ENCODE assay signal across 8 cellular contexts in the genomic region with DNA sequence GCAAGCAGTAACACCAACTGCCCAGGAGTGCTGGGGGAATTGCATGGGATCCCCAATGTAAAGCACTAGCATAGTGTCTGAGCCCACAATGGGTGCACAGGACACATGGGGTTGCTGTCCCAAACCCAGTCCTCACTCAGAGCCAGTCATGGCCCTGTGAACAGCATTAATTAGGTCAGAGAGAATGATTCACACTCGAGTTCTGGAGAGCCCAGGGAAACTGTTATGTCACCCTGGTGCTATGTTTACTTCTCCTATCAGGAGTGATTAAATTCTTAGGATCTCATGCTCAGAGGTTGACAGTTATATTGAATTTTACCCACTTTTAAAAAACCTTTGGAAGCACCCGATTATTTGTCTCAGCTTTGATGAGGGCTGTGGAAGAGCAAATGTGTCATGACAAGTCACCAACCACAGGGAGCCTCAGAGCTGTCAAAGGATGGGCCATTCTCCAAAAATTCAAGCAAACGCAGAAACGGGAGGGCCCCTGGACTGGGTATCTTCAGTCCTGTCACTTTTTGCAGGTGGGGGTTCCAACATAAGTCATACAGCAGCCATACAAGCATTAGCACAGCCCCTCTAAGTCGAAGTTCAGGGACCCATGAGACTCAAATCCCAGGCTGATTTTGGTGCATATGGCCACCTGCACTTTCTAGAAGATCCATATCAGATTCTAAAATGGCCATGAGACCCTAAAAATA. TPM values are rescaled to one million over a fixed set of nuclear protein-coding genes. Genes with fewer than 3 reads are reported as not detected.
DNase-seq lines count a peak whose midpoint lies in the region; ATAC-seq and TF ChIP-seq lines count a peak whose summit lies in the region.

No MANE protein-coding gene starts in this region.

- no peaks in the 10 kb centered on the region for H4K20me1 ChIP-seq in neural progenitor cell (ENCODE audit: low read depth)

- peaks cover 14% of the 10 kb centered on the region for H3K79me2 ChIP-seq in neural progenitor cell (ENCODE audit: low read depth)

- H3F3A ChIP-seq in neural progenitor cell (ENCODE audit: low read depth), result peaks cover 6% of the 10 kb centered on the region

- TF ChIP-seq EP300 in esophagus muscularis mucosa (IDR thresholded peaks at IDR 0.05), result no peak

- H2AFZ ChIP-seq in neural progenitor cell (replicated peaks), result no peak overlapping the region

- no peaks in the 10 kb centered on the region for H3K9me3 ChIP-seq in esophagus muscularis mucosa
- no peaks in the 10 kb centered on the region for H3K9me3 ChIP-seq in neural progenitor cell (ENCODE audit: low read depth)

- peak overlapping the region; percentile 97 for H3K4me2 ChIP-seq in neural progenitor cell

- H3K27me3 Mint-ChIP-seq in neural progenitor cell (ENCODE audit: insufficient read depth, low read depth), result no peaks in the 10 kb centered on the region

- no peak for TF ChIP-seq POLR2A in esophagus muscularis mucosa (IDR thresholded peaks at IDR 0.05; ENCODE audit: low read depth)

- peaks cover 7% of the 10 kb centered on the region for H3K36me3 Mint-ChIP-seq in neural progenitor cell

- peak overlapping the region; percentile 47 for H3K9ac ChIP-seq in neural progenitor cell

- peaks cover 50 to 64% (median 55%) of the 10 kb centered on the region in 4 donors for H3K4me1 ChIP-seq in esophagus muscularis mucosa
- H3K4me1 ChIP-seq in neural progenitor cell, result peaks cover 29% of the 10 kb centered on the region

- TF ChIP-seq CTCF in GM12864 (IDR thresholded peaks at IDR 0.05; ENCODE audit: low read depth, low read length, missing control alignments) (no peak), esophagus muscularis mucosa (IDR thresholded peaks at IDR 0.05) (no peak), neural progenitor cell (IDR thresholded peaks at IDR 0.05) (no peak), GM20000 (IDR thresholded peaks at IDR 0.05; ENCODE audit: extremely low read depth, missing control alignments) (no peak)

- peak overlapping the region; percentile 14 for H3K27ac Mint-ChIP-seq in neural progenitor cell

- peaks cover 53% of the 10 kb centered on the region for H3K4me1 Mint-ChIP-seq in neural progenitor cell

- intact Hi-C loops in esophagus muscularis mucosa (cut with DNase I), result no loop called here

- H3K4me3 Mint-ChIP-seq in neural progenitor cell, result peak overlapping the region; percentile 86

- peak overlapping the region; percentile 78 for H3K4me3 ChIP-seq in GM12864 (ENCODE audit: low read depth, low read length)
- peak overlapping the region; percentile 72 to 83 (median 72) for H3K4me3 ChIP-seq in esophagus muscularis mucosa
- peak overlapping the region; percentile 75 for H3K4me3 ChIP-seq in neural progenitor cell

- no peaks in the 10 kb centered on the region for H3K27me3 ChIP-seq in esophagus muscularis mucosa
- peaks cover 16% of the 10 kb centered on the region for H3K27me3 ChIP-seq in neural progenitor cell

- DNase-seq in GM12864 (ENCODE audit: low read depth), result no peak
- DNase-seq in RPMI7951 (ENCODE audit: low read depth), result peak; percentile 53
- DNase-seq in esophagus muscularis mucosa (ENCODE audit: extremely low spot score), result no peak
- DNase-seq in neural progenitor cell (ENCODE audit: low spot score), result no peak
- DNase-seq in NCI-H2107 treated with DMSO at 0.1 percent for 48 hours (lab: John Stamatoyannopoulos, UW; ENCODE audit: unreplicated experiment), result no peak
- DNase-seq in GM20000 (ENCODE audit: low spot score), result no peak

- H3K27ac ChIP-seq in esophagus muscularis mucosa (replicated peaks in 1 of 4) (peak overlapping the region; percentile 87 to 93 (median 90)), neural progenitor cell (no peak overlapping the region)

- no peaks in the 10 kb centered on the region for H3K9me3 Mint-ChIP-seq in neural progenitor cell

- WGBS in esophagus muscularis mucosa, result 43% methylated on average over 5 of the region's 5 CpGs

- peaks cover 0 to 20% (median 4%) of the 10 kb centered on the region in 4 donors for H3K36me3 ChIP-seq in esophagus muscularis mucosa
- H3K36me3 ChIP-seq in neural progenitor cell, result no peaks in the 10 kb centered on the region

- ATAC-seq in GM21390 (IDR thresholded peaks at IDR 0.05; ENCODE audit: unreplicated experiment), result no peak
- ATAC-seq in HG03280 (IDR thresholded peaks at IDR 0.05; ENCODE audit: unreplicated experiment), result no peak

RNA-seq across cellular contexts. Expression of a gene that starts 1.3 kb away (rescaled TPM):
- 6.8 and 11.1 TPM in 2 replicates for total RNA-seq in RPMI7951 (2014; rRNA removed; shearing (Covaris generic))
- total RNA-seq in esophagus muscularis mucosa (10 to 100 TPM; 27.6 to 41.5 (median 32.7) TPM), neural progenitor cell (ENCODE audit: low replicate concordance) (3.1 and 9.7 TPM in 2 replicates)

RNA-seq across cellular contexts. Expression of a gene that starts 20.3 kb away (rescaled TPM):
- 14.5 and 16.5 TPM in 2 replicates for total RNA-seq in RPMI7951 (2014; rRNA removed; shearing (Covaris generic))
- 100 to 1,000 TPM in 2 of 4 donors, 10 to 100 TPM in 2; 32.0 to 413 (median 126) TPM for total RNA-seq in esophagus muscularis mucosa
- total RNA-seq in neural progenitor cell (ENCODE audit: low replicate concordance), result 0.71 TPM in 1 of 2 replicates, not detected in the other

RNA-seq across cellular contexts. Expression of a gene that starts 42.4 kb away (rescaled TPM):
- total RNA-seq in RPMI7951 (2014; rRNA removed; shearing (Covaris generic)), result 32.5 and 47.1 TPM in 2 replicates
- total RNA-seq in esophagus muscularis mucosa, result 10 to 100 TPM; 17.5 to 24.4 (median 19.5) TPM
- 60.2 and 81.0 TPM in 2 replicates for total RNA-seq in neural progenitor cell (ENCODE audit: low replicate concordance)

RNA-seq across cellular contexts. Expression of a gene that starts 47.2 kb away (rescaled TPM):
- total RNA-seq in RPMI7951 (2014; rRNA removed; shearing (Covaris generic)), result not detected in 2 replicates
- total RNA-seq in esophagus muscularis mucosa (not detected), neural progenitor cell (ENCODE audit: low replicate concordance) (not detected in 2 replicates)
